1 cellular context compared by ENCODE assay signal in genomic region chr10:21807162-21807561, GRCh38.
A peak's percentile ranks its signal among the peaks of the same experiment; 100 is the strongest.
TF ChIP-seq lines count a peak whose summit lies in the region.

No MANE protein-coding gene starts in this region.

TF ChIP-seq in K562, 482 proteins besides CTCF, POLR2A, EP300 and RAD21 (continues in another document):
- TF ChIP-seq NFE2 (IDR thresholded peaks at IDR 0.05; ENCODE audit: low read depth) (peak; percentile 72), CBX1 (IDR thresholded peaks at IDR 0.05; ENCODE audit: low read depth) (peak; percentile 57; the same call in 1 of the 2 replicates), ZBED1 (IDR thresholded peaks at IDR 0.05) (0 out of 2 replicates have a peak, but pooled peaks have one; percentile 49), ARID1B (IDR thresholded peaks at IDR 0.05) (peak; percentile 95), JUNB (CRISPR knock-in tag; conservative IDR thresholded peaks at IDR 0.05) (no peak), ZFP1 (CRISPR knock-in tag; IDR thresholded peaks at IDR 0.05) (no peak), RAD51 (IDR thresholded peaks at IDR 0.05; ENCODE audit: borderline replicate concordance, low read depth) (peak; percentile 29; the same call in 1 of the 2 replicates), ZNF12 (CRISPR knock-in tag; IDR thresholded peaks at IDR 0.05) (no peak), ZBTB1 (CRISPR knock-in tag; IDR thresholded peaks at IDR 0.05; ENCODE audit: borderline replicate concordance, low read depth) (no peak), MECOM (CRISPR knock-in tag; IDR thresholded peaks at IDR 0.05) (peak; percentile 78; the same call in 1 of the 2 replicates), NBN (IDR thresholded peaks at IDR 0.05; ENCODE audit: low read depth) (peak; percentile 79), SMC3 (conservative IDR thresholded peaks at IDR 0.05; ENCODE audit: insufficient read depth, low read depth, low read length) (no peak), ZNF224 (CRISPR knock-in tag; IDR thresholded peaks at IDR 0.05) (no peak), SIN3A (IDR thresholded peaks at IDR 0.05; ENCODE audit: borderline replicate concordance in 2 of 2, control insufficient read depth in 1 of 2, low read depth in 2 of 2, low read length in 2 of 2) (no peak; a peak in 1 of 4 replicates), ZFX (CRISPR knock-in tag; IDR thresholded peaks at IDR 0.05) (no peak), GTF2A2 (tag; IDR thresholded peaks at IDR 0.05) (no peak), SREBF2 (CRISPR knock-in tag; IDR thresholded peaks at IDR 0.05) (no peak), MAX (CRISPR knock-in tag; IDR thresholded peaks at IDR 0.05) (no peak), HOXB6 (CRISPR knock-in tag; IDR thresholded peaks at IDR 0.05; ENCODE audit: borderline replicate concordance) (no peak), ETV1 (tag; conservative IDR thresholded peaks at IDR 0.05; ENCODE audit: low read depth) (peak; percentile 95), MXD1 (CRISPR knock-in tag; IDR thresholded peaks at IDR 0.05; ENCODE audit: borderline replicate concordance, poor library complexity, severe bottlenecking) (no peak), ZNF311 (CRISPR knock-in tag; IDR thresholded peaks at IDR 0.05) (no peak), ATF3 (IDR thresholded peaks at IDR 0.05) (peak; percentile 20; the same call in 1 of the 2 replicates), ATF3 (CRISPR knock-in tag; conservative IDR thresholded peaks at IDR 0.05) (no peak), ZNF217 (CRISPR knock-in tag; IDR thresholded peaks at IDR 0.05) (no peak), CEBPG (CRISPR knock-in tag; IDR thresholded peaks at IDR 0.05) (no peak), CEBPG (tag; conservative IDR thresholded peaks at IDR 0.05 in 1 of 2, IDR thresholded peaks at IDR 0.05 in 1 of 2) (no peak), KDM2B (CRISPR knock-in tag; IDR thresholded peaks at IDR 0.05) (no peak), RNF2 (IDR thresholded peaks at IDR 0.05) (peak; percentile 93), LEF1 (IDR thresholded peaks at IDR 0.05) (peak; percentile 66; the same call in 1 of the 2 replicates), ZNF277 (CRISPR knock-in tag; IDR thresholded peaks at IDR 0.05; ENCODE audit: borderline replicate concordance) (no peak), DPF2 (IDR thresholded peaks at IDR 0.05) (peak; percentile 96), DEAF1 (CRISPR knock-in tag; IDR thresholded peaks at IDR 0.05) (no peak), ZSCAN29 (IDR thresholded peaks at IDR 0.05) (no peak), MTA2 (IDR thresholded peaks at IDR 0.05; ENCODE audit: low read depth) (peak; percentile 64), EHMT2 (IDR thresholded peaks at IDR 0.05) (peak; percentile 74), XRCC3 (IDR thresholded peaks at IDR 0.05) (no peak), ZNF696 (CRISPR knock-in tag; conservative IDR thresholded peaks at IDR 0.05) (no peak), CHD7 (IDR thresholded peaks at IDR 0.05; ENCODE audit: low read depth, low read length) (peak; percentile 11)
- TF ChIP-seq, protein P1, sequence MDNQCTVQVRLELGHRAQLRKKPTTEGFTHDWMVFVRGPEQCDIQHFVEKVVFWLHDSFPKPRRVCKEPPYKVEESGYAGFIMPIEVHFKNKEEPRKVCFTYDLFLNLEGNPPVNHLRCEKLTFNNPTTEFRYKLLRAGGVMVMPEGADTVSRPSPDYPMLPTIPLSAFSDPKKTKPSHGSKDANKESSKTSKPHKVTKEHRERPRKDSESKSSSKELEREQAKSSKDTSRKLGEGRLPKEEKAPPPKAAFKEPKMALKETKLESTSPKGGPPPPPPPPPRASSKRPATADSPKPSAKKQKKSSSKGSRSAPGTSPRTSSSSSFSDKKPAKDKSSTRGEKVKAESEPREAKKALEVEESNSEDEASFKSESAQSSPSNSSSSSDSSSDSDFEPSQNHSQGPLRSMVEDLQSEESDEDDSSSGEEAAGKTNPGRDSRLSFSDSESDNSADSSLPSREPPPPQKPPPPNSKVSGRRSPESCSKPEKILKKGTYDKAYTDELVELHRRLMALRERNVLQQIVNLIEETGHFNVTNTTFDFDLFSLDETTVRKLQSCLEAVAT (IDR thresholded peaks at IDR 0.05): peak in 1 of 2 experiments; percentile 79; a peak in 2 of 4 replicates
- TF ChIP-seq, protein P2, sequence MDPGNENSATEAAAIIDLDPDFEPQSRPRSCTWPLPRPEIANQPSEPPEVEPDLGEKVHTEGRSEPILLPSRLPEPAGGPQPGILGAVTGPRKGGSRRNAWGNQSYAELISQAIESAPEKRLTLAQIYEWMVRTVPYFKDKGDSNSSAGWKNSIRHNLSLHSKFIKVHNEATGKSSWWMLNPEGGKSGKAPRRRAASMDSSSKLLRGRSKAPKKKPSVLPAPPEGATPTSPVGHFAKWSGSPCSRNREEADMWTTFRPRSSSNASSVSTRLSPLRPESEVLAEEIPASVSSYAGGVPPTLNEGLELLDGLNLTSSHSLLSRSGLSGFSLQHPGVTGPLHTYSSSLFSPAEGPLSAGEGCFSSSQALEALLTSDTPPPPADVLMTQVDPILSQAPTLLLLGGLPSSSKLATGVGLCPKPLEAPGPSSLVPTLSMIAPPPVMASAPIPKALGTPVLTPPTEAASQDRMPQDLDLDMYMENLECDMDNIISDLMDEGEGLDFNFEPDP (CRISPR knock-in tag; IDR thresholded peaks at IDR 0.05): no peak
- TF ChIP-seq, protein P3, sequence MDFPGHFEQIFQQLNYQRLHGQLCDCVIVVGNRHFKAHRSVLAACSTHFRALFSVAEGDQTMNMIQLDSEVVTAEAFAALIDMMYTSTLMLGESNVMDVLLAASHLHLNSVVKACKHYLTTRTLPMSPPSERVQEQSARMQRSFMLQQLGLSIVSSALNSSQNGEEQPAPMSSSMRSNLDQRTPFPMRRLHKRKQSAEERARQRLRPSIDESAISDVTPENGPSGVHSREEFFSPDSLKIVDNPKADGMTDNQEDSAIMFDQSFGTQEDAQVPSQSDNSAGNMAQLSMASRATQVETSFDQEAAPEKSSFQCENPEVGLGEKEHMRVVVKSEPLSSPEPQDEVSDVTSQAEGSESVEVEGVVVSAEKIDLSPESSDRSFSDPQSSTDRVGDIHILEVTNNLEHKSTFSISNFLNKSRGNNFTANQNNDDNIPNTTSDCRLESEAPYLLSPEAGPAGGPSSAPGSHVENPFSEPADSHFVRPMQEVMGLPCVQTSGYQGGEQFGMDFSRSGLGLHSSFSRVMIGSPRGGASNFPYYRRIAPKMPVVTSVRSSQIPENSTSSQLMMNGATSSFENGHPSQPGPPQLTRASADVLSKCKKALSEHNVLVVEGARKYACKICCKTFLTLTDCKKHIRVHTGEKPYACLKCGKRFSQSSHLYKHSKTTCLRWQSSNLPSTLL (IDR thresholded peaks at IDR 0.05): no peak
- TF ChIP-seq, protein P4, sequence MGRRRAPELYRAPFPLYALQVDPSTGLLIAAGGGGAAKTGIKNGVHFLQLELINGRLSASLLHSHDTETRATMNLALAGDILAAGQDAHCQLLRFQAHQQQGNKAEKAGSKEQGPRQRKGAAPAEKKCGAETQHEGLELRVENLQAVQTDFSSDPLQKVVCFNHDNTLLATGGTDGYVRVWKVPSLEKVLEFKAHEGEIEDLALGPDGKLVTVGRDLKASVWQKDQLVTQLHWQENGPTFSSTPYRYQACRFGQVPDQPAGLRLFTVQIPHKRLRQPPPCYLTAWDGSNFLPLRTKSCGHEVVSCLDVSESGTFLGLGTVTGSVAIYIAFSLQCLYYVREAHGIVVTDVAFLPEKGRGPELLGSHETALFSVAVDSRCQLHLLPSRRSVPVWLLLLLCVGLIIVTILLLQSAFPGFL (CRISPR knock-in tag; IDR thresholded peaks at IDR 0.05): no peak
